11 cellular contexts compared by ENCODE assay signal in the genomic region with DNA sequence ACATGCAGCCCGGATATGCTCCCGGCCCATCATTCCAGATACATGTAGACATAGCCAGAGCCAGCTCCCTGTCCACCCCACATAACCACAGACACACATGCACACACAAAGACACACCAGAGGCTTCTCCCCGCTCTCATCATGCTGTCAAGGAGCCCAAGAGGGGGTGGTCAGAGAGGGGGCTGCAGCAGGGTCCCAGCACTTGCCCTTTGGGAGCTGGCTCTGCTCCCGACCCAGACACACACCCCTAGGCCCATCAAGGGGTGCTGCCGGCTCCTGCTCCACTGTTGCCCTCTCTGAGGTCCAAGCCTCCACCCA. TPM values are rescaled to one million over a fixed set of nuclear protein-coding genes. Genes with fewer than 3 reads are reported as not detected.
A peak's percentile ranks its signal among the peaks of the same experiment; 100 is the strongest.
DNase-seq lines count a peak whose midpoint lies in the region; ATAC-seq and TF ChIP-seq lines count a peak whose summit lies in the region.
"Had no signal": no experiment of that assay in that cellular context is flagged by ENCODE, and none has a peak within 500 bp of the region (broad histone marks: within the 10 kb centered on the region; RNA-seq: fewer than 3 reads in every experiment).

No MANE protein-coding gene starts in this region.

- intact Hi-C loops in psoas muscle (cut with DNase I): no loop called here
- intact Hi-C loops in gastrocnemius medialis (cut with DNase I; ENCODE audit: low total_unique reads): no loop called here

- whole genome bisulfite sequencing in gastroesophageal sphincter (ENCODE audit: low coverage in 1 of 2), 2 donors: 80% methylated on average over 1 of the region's 5 CpGs; no CpG with 5 or more reads in 1 of the 2 donors
- 55 to 69% (median 62%) methylated on average over 5 of the region's 5 CpGs for WGBS in psoas muscle, 3 donors

- TF ChIP-seq EP300 in gastroesophageal sphincter (IDR thresholded peaks at IDR 0.05): no peak

- H3K4me3 Mint-ChIP-seq in T-helper 17 cell: peak overlapping the region; percentile 19

- in situ Hi-C loops in gastrocnemius medialis (cut with MboI; ENCODE audit: low sequenced_read_pairs in 4 of 4): no loop called here

- peak; percentile 31 for DNase-seq in EL
- no peak for DNase-seq in T-helper 17 cell
- no peak for DNase-seq in psoas muscle
- no peak for DNase-seq in gastrocnemius medialis
- no peak for DNase-seq in 8988T
- DNase-seq in activated effector memory CD4-positive, alpha-beta T cell treated with anti-CD3 and anti-CD28 coated beads, Interleukin-2, amount 50 U/mL, for 16 hours: no peak
- DNase-seq: activated CD8-positive, alpha-beta memory T cell treated with anti-CD3 and anti-CD28 coated beads, Interleukin-2, amount 50 U/mL, for 4 hours; Calu3; cortex of kidney had no signal

- ATAC-seq in T-helper 17 cell: no peak
- ATAC-seq in gastroesophageal sphincter: no peak
- ATAC-seq in psoas muscle: no peak
- no peak for ATAC-seq in gastrocnemius medialis
- ATAC-seq in GM18909 (IDR thresholded peaks at IDR 0.05; ENCODE audit: poor library complexity, unreplicated experiment): no peak

- TF ChIP-seq POLR2A in gastroesophageal sphincter (IDR thresholded peaks at IDR 0.05) (no peak), gastrocnemius medialis (IDR thresholded peaks at IDR 0.05) (no peak)

- H3K36me3 ChIP-seq in gastroesophageal sphincter: no peaks in the 10 kb centered on the region
- H3K36me3 ChIP-seq in psoas muscle (ENCODE audit: insufficient read depth in 1 of 2, low read depth in 1 of 2): no peaks in the 10 kb centered on the region
- no peaks in the 10 kb centered on the region for H3K36me3 ChIP-seq in gastrocnemius medialis

- H3K27ac ChIP-seq in gastroesophageal sphincter (peak overlapping the region in 3 of 4 donors; percentile 27 to 66 (median 51)), psoas muscle (no peak overlapping the region), gastrocnemius medialis (no peak overlapping the region)

- H3K27ac Mint-ChIP-seq in T-helper 17 cell: no peak overlapping the region

- peaks cover 5% of the 10 kb centered on the region for H3K36me3 Mint-ChIP-seq in T-helper 17 cell (ENCODE audit: low read depth)

- TF ChIP-seq CTCF in gastroesophageal sphincter (IDR thresholded peaks at IDR 0.05): no peak
- TF ChIP-seq CTCF in psoas muscle (IDR thresholded peaks at IDR 0.05): no peak
- TF ChIP-seq CTCF in gastrocnemius medialis (IDR thresholded peaks at IDR 0.05 in 4 of 5, conservative IDR thresholded peaks at IDR 0.05 in 1 of 5): no peak

- H3K4me1 ChIP-seq in gastroesophageal sphincter (no peaks in the 10 kb centered on the region), psoas muscle (no peaks in the 10 kb centered on the region), gastrocnemius medialis (peaks cover 0 to 12% of the 10 kb centered on the region in 2 donors)

- H3K27me3 ChIP-seq in gastroesophageal sphincter: peaks cover 9% of the 10 kb centered on the region
- H3K27me3 ChIP-seq in psoas muscle (ENCODE audit: insufficient read depth in 3 of 3, low read length in 2 of 3): no peaks in the 10 kb centered on the region
- no peaks in the 10 kb centered on the region for H3K27me3 ChIP-seq in gastrocnemius medialis

- H3K9me3 ChIP-seq in T-helper 17 cell (ENCODE audit: control insufficient read depth, low read length, poor library complexity, severe bottlenecking): no peaks in the 10 kb centered on the region
- H3K9me3 ChIP-seq in gastroesophageal sphincter: no peaks in the 10 kb centered on the region
- H3K9me3 ChIP-seq in psoas muscle: no peaks in the 10 kb centered on the region
- H3K9me3 ChIP-seq in gastrocnemius medialis: no peaks in the 10 kb centered on the region

- H3K4me1 Mint-ChIP-seq in T-helper 17 cell: peaks cover 44% of the 10 kb centered on the region

- H3K4me3 ChIP-seq in gastroesophageal sphincter (peak overlapping the region in 1 of 2 donors; percentile 10), psoas muscle (peak overlapping the region; percentile 24), gastrocnemius medialis (peak overlapping the region in 1 of 4 donors; percentile 4)

- H3K27me3 Mint-ChIP-seq in T-helper 17 cell: peaks cover 13% of the 10 kb centered on the region

RNA-seq across cellular contexts. Expression of a gene that starts 2.6 kb away (rescaled TPM):
- total RNA-seq in T-helper 17 cell (1 to 10 TPM; 2.4 to 2.9 TPM), gastroesophageal sphincter (1 to 10 TPM; 3.3 to 8.8 (median 4.9) TPM), psoas muscle (1 to 10 TPM in 3 of 4 donors, under 1 TPM in 1; 0.92 to 1.4 (median 1.2) TPM), gastrocnemius medialis (1 to 10 TPM in 2 of 4 donors, under 1 TPM in 2; 0.76 to 1.5 (median 0.97) TPM)
- polyA plus RNA-seq in psoas muscle: under 1 TPM; 0.31 to 0.90 (median 0.49) TPM

RNA-seq across cellular contexts. Expression of a gene that starts 58.9 kb away (rescaled TPM):
- 10 to 100 TPM; 52.1 to 58.4 TPM for total RNA-seq in T-helper 17 cell
- 10 to 100 TPM; 68.4 to 90.3 (median 80.5) TPM for total RNA-seq in gastroesophageal sphincter
- 10 to 100 TPM; 46.6 to 64.0 (median 53.5) TPM for total RNA-seq in psoas muscle
- polyA plus RNA-seq in psoas muscle: 100 to 1,000 TPM in 1 of 3 donors, 10 to 100 TPM in 2; 67.8 to 116 (median 85.5) TPM
- total RNA-seq in gastrocnemius medialis: 10 to 100 TPM; 37.6 to 56.1 (median 51.2) TPM

Comparison
In these comparisons a context has a peak if more than half of its experiments do, and no peak if none do; other contexts are left out.
1. H3K27ac ChIP-seq: peak in gastroesophageal sphincter (3 of 4); none in psoas muscle (single experiment) and gastrocnemius medialis (0 of 4).